ENCODE assay signal across 8 cellular contexts in the genomic region with DNA sequence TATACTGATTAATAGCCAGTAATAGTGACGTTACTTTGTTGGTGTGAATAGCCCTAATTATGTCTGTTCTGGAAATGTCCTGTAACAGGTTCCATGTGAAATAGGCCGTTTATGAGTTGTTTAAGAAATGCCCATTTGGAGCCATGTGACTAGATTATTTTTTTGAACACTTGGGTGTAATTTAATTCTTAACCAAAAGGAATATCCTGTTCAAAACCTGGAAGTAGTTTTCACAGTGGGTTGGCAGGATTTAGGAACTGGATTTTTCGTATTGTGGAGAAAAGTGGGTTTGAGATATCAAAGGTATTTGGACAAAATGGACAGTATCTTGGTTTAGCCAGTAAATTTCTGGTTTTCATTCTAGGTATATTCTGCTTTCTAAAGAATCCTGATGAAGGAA. TPM values are rescaled to one million over a fixed set of nuclear protein-coding genes. Genes with fewer than 3 reads are reported as not detected.
DNase-seq lines count a peak whose midpoint lies in the region; ATAC-seq and TF ChIP-seq lines count a peak whose summit lies in the region.

No MANE protein-coding gene starts in this region.

- H3K4me1 ChIP-seq in suprapubic skin = peaks cover 23% of the 10 kb centered on the region

- no peaks in the 10 kb centered on the region for H3K9me3 ChIP-seq in suprapubic skin

- intact Hi-C loops in activated T-helper 2 cell treated with anti-CD3 and anti-CD28 coated beads, Interferon-gamma antibody, Interleukin-2, Interleukin-4, amounts not matched to agents 10 μg/mL and 5 μg/mL and 100 μg/mL, durations not matched to agents 14 hours and 24 hours and 36 hours (cut with micrococcal nuclease) = loop anchor here (5.0 kb wide), 2 partner anchors 234 to 376 kb away; partner anchors contain the start of gene JMY

- TF ChIP-seq EP300 in suprapubic skin (IDR thresholded peaks at IDR 0.05) = no peak

- H3K27ac ChIP-seq in suprapubic skin = no peak overlapping the region

- ATAC-seq in HG02623 (IDR thresholded peaks at IDR 0.05; ENCODE audit: unreplicated experiment) = no peak

- H3K36me3 ChIP-seq in kidney epithelial cell (ENCODE audit: control insufficient read depth, insufficient read depth, low read length) (no peaks in the 10 kb centered on the region), suprapubic skin (peaks cover 11% of the 10 kb centered on the region)

- TF ChIP-seq CTCF in kidney epithelial cell (IDR thresholded peaks at IDR 0.05; ENCODE audit: insufficient read depth, low read length, poor library complexity, severe bottlenecking) = no peak
- TF ChIP-seq CTCF in suprapubic skin (IDR thresholded peaks at IDR 0.05) = no peak

- peak overlapping the region; percentile 99 for H3K4me3 Mint-ChIP-seq in T-helper 2 cell treated with Interferon-gamma antibody and Interleukin-4, amounts not matched to agents 5 μg/mL and 100 μg/mL, for 36 hours
- H3K4me3 Mint-ChIP-seq in activated T-helper 2 cell treated with anti-CD3 and anti-CD28 coated beads, Interferon-gamma antibody, Interleukin-2, Interleukin-4, amounts not matched to agents 10 μg/mL and 5 μg/mL and 100 μg/mL, durations not matched to agents 14 hours and 24 hours and 36 hours (ENCODE audit: low read depth) = peak overlapping the region; percentile 99

- TF ChIP-seq POLR2A in suprapubic skin (IDR thresholded peaks at IDR 0.05) = no peak

- H3K27ac Mint-ChIP-seq in T-helper 2 cell treated with Interferon-gamma antibody and Interleukin-4, amounts not matched to agents 5 μg/mL and 100 μg/mL, for 36 hours = peak overlapping the region; percentile 36
- peak overlapping the region; percentile 98 for H3K27ac Mint-ChIP-seq in activated T-helper 2 cell treated with anti-CD3 and anti-CD28 coated beads, Interferon-gamma antibody, Interleukin-2, Interleukin-4, amounts not matched to agents 10 μg/mL and 5 μg/mL and 100 μg/mL, durations not matched to agents 14 hours and 24 hours and 36 hours

- H3K27me3 Mint-ChIP-seq in T-helper 2 cell treated with Interferon-gamma antibody and Interleukin-4, amounts not matched to agents 5 μg/mL and 100 μg/mL, for 36 hours (ENCODE audit: low read depth) = no peaks in the 10 kb centered on the region
- no peaks in the 10 kb centered on the region for H3K27me3 Mint-ChIP-seq in activated T-helper 2 cell treated with anti-CD3 and anti-CD28 coated beads, Interferon-gamma antibody, Interleukin-2, Interleukin-4, amounts not matched to agents 10 μg/mL and 5 μg/mL and 100 μg/mL, durations not matched to agents 14 hours and 24 hours and 36 hours (ENCODE audit: low read depth)

- H3K9me3 Mint-ChIP-seq in T-helper 2 cell treated with Interferon-gamma antibody and Interleukin-4, amounts not matched to agents 5 μg/mL and 100 μg/mL, for 36 hours = peaks cover 30% of the 10 kb centered on the region
- peaks cover 26% of the 10 kb centered on the region for H3K9me3 Mint-ChIP-seq in activated T-helper 2 cell treated with anti-CD3 and anti-CD28 coated beads, Interferon-gamma antibody, Interleukin-2, Interleukin-4, amounts not matched to agents 10 μg/mL and 5 μg/mL and 100 μg/mL, durations not matched to agents 14 hours and 24 hours and 36 hours

- peaks cover 50% of the 10 kb centered on the region for H3K36me3 Mint-ChIP-seq in T-helper 2 cell treated with Interferon-gamma antibody and Interleukin-4, amounts not matched to agents 5 μg/mL and 100 μg/mL, for 36 hours (ENCODE audit: low read depth)
- peaks cover 51% of the 10 kb centered on the region for H3K36me3 Mint-ChIP-seq in activated T-helper 2 cell treated with anti-CD3 and anti-CD28 coated beads, Interferon-gamma antibody, Interleukin-2, Interleukin-4, amounts not matched to agents 10 μg/mL and 5 μg/mL and 100 μg/mL, durations not matched to agents 14 hours and 24 hours and 36 hours (ENCODE audit: low read depth)

- peak overlapping the region; percentile 98 for H3K4me3 ChIP-seq in kidney epithelial cell (ENCODE audit: low read depth, low read length)
- peak overlapping the region; percentile 82 for H3K4me3 ChIP-seq in suprapubic skin

- 10% methylated on average over 3 of the region's 3 CpGs for WGBS in suprapubic skin

- DNase-seq in T-helper 2 cell treated with Interferon-gamma antibody and Interleukin-4, amounts not matched to agents 5 μg/mL and 100 μg/mL, for 36 hours (ENCODE audit: low spot score) = no peak
- DNase-seq in T-helper 2 cell (no peak), kidney epithelial cell (ENCODE audit: low read depth) (no peak), suprapubic skin (ENCODE audit: low spot score in 2 of 2) (no peak), superior temporal gyrus (ENCODE audit: extremely low spot score) (no peak)
- DNase-seq in activated T-helper 2 cell treated with anti-CD3 and anti-CD28 coated beads, Interferon-gamma antibody, Interleukin-2, Interleukin-4, amounts not matched to agents 10 μg/mL and 5 μg/mL and 100 μg/mL, durations not matched to agents 14 hours and 24 hours and 36 hours (ENCODE audit: low spot score) = no peak
- no peak for DNase-seq in stimulated activated CD8-positive, alpha-beta memory T cell treated with anti-CD3 and anti-CD28 coated beads, Interleukin-4, amount 100 ng/mL, for 48 hours

- H3K27me3 ChIP-seq in kidney epithelial cell (ENCODE audit: control insufficient read depth, insufficient read depth, low read length) = no peaks in the 10 kb centered on the region
- H3K27me3 ChIP-seq in suprapubic skin = no peaks in the 10 kb centered on the region

- peaks cover 27% of the 10 kb centered on the region for H3K4me1 Mint-ChIP-seq in T-helper 2 cell treated with Interferon-gamma antibody and Interleukin-4, amounts not matched to agents 5 μg/mL and 100 μg/mL, for 36 hours (ENCODE audit: low read depth)
- H3K4me1 Mint-ChIP-seq in activated T-helper 2 cell treated with anti-CD3 and anti-CD28 coated beads, Interferon-gamma antibody, Interleukin-2, Interleukin-4, amounts not matched to agents 10 μg/mL and 5 μg/mL and 100 μg/mL, durations not matched to agents 14 hours and 24 hours and 36 hours (ENCODE audit: low read depth) = peaks cover 22% of the 10 kb centered on the region

RNA-seq across cellular contexts. Expression of gene TENT2, which starts 1.3 kb away (rescaled TPM):
- 84.1 and 88.0 TPM in 2 replicates for total RNA-seq in activated T-helper 2 cell treated with anti-CD3 and anti-CD28 coated beads, Interferon-gamma antibody, Interleukin-2, Interleukin-4, amounts not matched to agents 10 μg/mL and 5 μg/mL and 100 μg/mL, durations not matched to agents 14 hours and 24 hours and 36 hours
- total RNA-seq in kidney epithelial cell = 31.8 and 37.6 TPM in 2 replicates
- total RNA-seq in suprapubic skin = 100 to 1,000 TPM in 1 of 4 donors, 10 to 100 TPM in 3; 54.0 to 168 (median 60.4) TPM
